ENCODE assay signal across 9 cellular contexts in genomic region chr9:131728546-131728910, GRCh38. TPM values are rescaled to one million over a fixed set of nuclear protein-coding genes. Genes with fewer than 3 reads are reported as not detected.
DNase-seq lines count a peak whose midpoint lies in the region; FAIRE-seq and TF ChIP-seq lines count a peak whose summit lies in the region.
"Had no signal": no experiment of that assay in that cellular context is flagged by ENCODE, and none has a peak within 500 bp of the region (broad histone marks: within the 10 kb centered on the region; RNA-seq: fewer than 3 reads in every experiment).

No MANE protein-coding gene starts in this region.

- peaks cover 88% of the 10 kb centered on the region for H3K4me1 ChIP-seq in CD8-positive, alpha-beta memory T cell (ENCODE audit: insufficient read depth, low read length)
- peaks cover 88% of the 10 kb centered on the region for H3K4me1 ChIP-seq in OCI-LY3 (ENCODE audit: low read length)

- POLR2A ChIA-PET in CD8-positive, alpha-beta memory T cell (lab: Charles Lee) = interaction anchor here (1.0 to 7.7 kb wide), 4 partner anchors 10 to 51 kb away, joined by 4 to 77 read pairs (median 5); no protein-coding TSS in a partner anchor

- peaks cover 0 to 17% (median 2%) of the 10 kb centered on the region in 3 donors for H3K36me3 Mint-ChIP-seq in CD8-positive, alpha-beta memory T cell
- H3K36me3 Mint-ChIP-seq in dendritic cell treated with granulocyte-macrophage colony-stimulating factor and Interleukin-4, amounts not matched to agents 40 ng/mL and 50 ng/mL, for 4 days (ENCODE audit: low read depth) = peaks cover 58% of the 10 kb centered on the region
- H3K36me3 Mint-ChIP-seq in nephron progenitor cell (ENCODE audit: low read depth) = peaks cover 33% of the 10 kb centered on the region

- peaks cover 86 to 98% (median 97%) of the 10 kb centered on the region in 3 donors for H3K4me1 Mint-ChIP-seq in CD8-positive, alpha-beta memory T cell
- peaks cover 90% of the 10 kb centered on the region for H3K4me1 Mint-ChIP-seq in dendritic cell treated with granulocyte-macrophage colony-stimulating factor and Interleukin-4, amounts not matched to agents 40 ng/mL and 50 ng/mL, for 4 days (ENCODE audit: low read depth)
- H3K4me1 Mint-ChIP-seq in nephron progenitor cell = peaks cover 55% of the 10 kb centered on the region

- peak overlapping the region; percentile 56 to 91 (median 69) for H3K4me3 Mint-ChIP-seq in CD8-positive, alpha-beta memory T cell
- peak overlapping the region; percentile 48 for H3K4me3 Mint-ChIP-seq in dendritic cell treated with granulocyte-macrophage colony-stimulating factor and Interleukin-4, amounts not matched to agents 40 ng/mL and 50 ng/mL, for 4 days
- no peak overlapping the region for H3K4me3 Mint-ChIP-seq in nephron progenitor cell

- TF ChIP-seq CTCF in OCI-LY3 (IDR thresholded peaks at IDR 0.05; ENCODE audit: low read depth, low read length) (no peak), nephron progenitor cell (IDR thresholded peaks at IDR 0.05) (no peak)

- H3K36me3 ChIP-seq in CD8-positive, alpha-beta memory T cell (ENCODE audit: insufficient read depth, low read length) = no peaks in the 10 kb centered on the region
- H3K36me3 ChIP-seq in OCI-LY3 (replicated peaks; ENCODE audit: low read depth, low read length) = peaks cover 37% of the 10 kb centered on the region

- H3K79me2 ChIP-seq in OCI-LY3 (ENCODE audit: low read length) = peaks cover 91% of the 10 kb centered on the region

- H3K9me3 Mint-ChIP-seq in CD8-positive, alpha-beta memory T cell = no peaks in the 10 kb centered on the region
- H3K9me3 Mint-ChIP-seq in dendritic cell treated with granulocyte-macrophage colony-stimulating factor and Interleukin-4, amounts not matched to agents 40 ng/mL and 50 ng/mL, for 4 days = no peaks in the 10 kb centered on the region
- peaks cover 15% of the 10 kb centered on the region for H3K9me3 Mint-ChIP-seq in nephron progenitor cell

- H3K27me3 Mint-ChIP-seq in CD8-positive, alpha-beta memory T cell = no peaks in the 10 kb centered on the region
- no peaks in the 10 kb centered on the region for H3K27me3 Mint-ChIP-seq in dendritic cell treated with granulocyte-macrophage colony-stimulating factor and Interleukin-4, amounts not matched to agents 40 ng/mL and 50 ng/mL, for 4 days
- H3K27me3 Mint-ChIP-seq in nephron progenitor cell (ENCODE audit: low read depth, poor library complexity) = peaks cover 3% of the 10 kb centered on the region

- no peaks in the 10 kb centered on the region for H3K9me3 ChIP-seq in CD8-positive, alpha-beta memory T cell (ENCODE audit: low read length)
- peaks cover 4% of the 10 kb centered on the region; the same call in 1 of the 2 replicates for H3K9me3 ChIP-seq in OCI-LY3 (ENCODE audit: insufficient read depth, low read length)

- H3K27ac ChIP-seq in CD8-positive, alpha-beta memory T cell (ENCODE audit: low read depth, low read length) = peak overlapping the region; percentile 62
- peak overlapping the region; percentile 99 for H3K27ac ChIP-seq in OCI-LY3 (ENCODE audit: low read length)

- intact Hi-C loops in dendritic cell treated with granulocyte-macrophage colony-stimulating factor and Interleukin-4, amounts not matched to agents 40 ng/mL and 50 ng/mL, for 4 days (cut with micrococcal nuclease) = loop anchor here (2.0 kb wide), 1 partner anchor 100 kb away; no protein-coding TSS in a partner anchor
- intact Hi-C loops in posterior vena cava (cut with DNase I) = no loop called here

- H4K20me1 ChIP-seq in OCI-LY3 (ENCODE audit: insufficient read depth, low read length) = peaks cover 11% of the 10 kb centered on the region

- peak in 1 of 5 donors; percentile 43 for DNase-seq in CD8-positive, alpha-beta memory T cell
- DNase-seq in nephron progenitor cell (no peak), HTR-8/SVneo (ENCODE audit: insufficient read length, low spot score) (no peak), superior temporal gyrus (ENCODE audit: extremely low spot score) (no peak), posterior vena cava (ENCODE audit: low spot score) (no peak), NCI-H2227 (lab: John Stamatoyannopoulos, UW; ENCODE audit: unreplicated experiment) (no peak)

- peak overlapping the region; percentile 99 for H3K9ac ChIP-seq in OCI-LY3 (ENCODE audit: low read length)

- H3K4me2 ChIP-seq in OCI-LY3 (ENCODE audit: low read length) = peak overlapping the region; percentile 98

- H3K27ac Mint-ChIP-seq in CD8-positive, alpha-beta memory T cell = peak overlapping the region; percentile 78 to 99 (median 94)
- H3K27ac Mint-ChIP-seq in dendritic cell treated with granulocyte-macrophage colony-stimulating factor and Interleukin-4, amounts not matched to agents 40 ng/mL and 50 ng/mL, for 4 days = peak overlapping the region; percentile 87
- peak overlapping the region; percentile 52 for H3K27ac Mint-ChIP-seq in nephron progenitor cell

- CTCF ChIA-PET in CD8-positive, alpha-beta memory T cell (lab: Charles Lee) = interaction anchor here (0.7 to 7.7 kb wide), 9 partner anchors 9 to 137 kb away, joined by 3 to 49 read pairs (median 5); no protein-coding TSS in a partner anchor

- no peak for FAIRE-seq in HTR-8/SVneo (lab: Jason Lieb, UNC)
- FAIRE-seq: colon had no signal

- H2AFZ ChIP-seq in OCI-LY3 (ENCODE audit: low read depth, low read length) = no peak overlapping the region

- peak overlapping the region; percentile 49 for H3K4me3 ChIP-seq in CD8-positive, alpha-beta memory T cell (ENCODE audit: low read length)
- H3K4me3 ChIP-seq in OCI-LY3 (ENCODE audit: low read length) = peak overlapping the region; percentile 71

- H3K27me3 ChIP-seq in CD8-positive, alpha-beta memory T cell (ENCODE audit: insufficient read depth, low read length, poor library complexity, severe bottlenecking) = no peaks in the 10 kb centered on the region
- no peaks in the 10 kb centered on the region for H3K27me3 ChIP-seq in OCI-LY3 (ENCODE audit: low read depth, low read length)

RNA-seq across cellular contexts. Expression of gene RAPGEF1, which starts 11.3 kb away (rescaled TPM):
- total RNA-seq in CD8-positive, alpha-beta memory T cell = 100 to 1,000 TPM; 145 to 148 TPM
- 20.1 TPM for polyA plus RNA-seq in CD8-positive, alpha-beta memory T cell
- 10 to 100 TPM; 74.5 to 90.8 TPM for total RNA-seq in posterior vena cava
